ENCODE assay signal across 8 cellular contexts in the genomic region with DNA sequence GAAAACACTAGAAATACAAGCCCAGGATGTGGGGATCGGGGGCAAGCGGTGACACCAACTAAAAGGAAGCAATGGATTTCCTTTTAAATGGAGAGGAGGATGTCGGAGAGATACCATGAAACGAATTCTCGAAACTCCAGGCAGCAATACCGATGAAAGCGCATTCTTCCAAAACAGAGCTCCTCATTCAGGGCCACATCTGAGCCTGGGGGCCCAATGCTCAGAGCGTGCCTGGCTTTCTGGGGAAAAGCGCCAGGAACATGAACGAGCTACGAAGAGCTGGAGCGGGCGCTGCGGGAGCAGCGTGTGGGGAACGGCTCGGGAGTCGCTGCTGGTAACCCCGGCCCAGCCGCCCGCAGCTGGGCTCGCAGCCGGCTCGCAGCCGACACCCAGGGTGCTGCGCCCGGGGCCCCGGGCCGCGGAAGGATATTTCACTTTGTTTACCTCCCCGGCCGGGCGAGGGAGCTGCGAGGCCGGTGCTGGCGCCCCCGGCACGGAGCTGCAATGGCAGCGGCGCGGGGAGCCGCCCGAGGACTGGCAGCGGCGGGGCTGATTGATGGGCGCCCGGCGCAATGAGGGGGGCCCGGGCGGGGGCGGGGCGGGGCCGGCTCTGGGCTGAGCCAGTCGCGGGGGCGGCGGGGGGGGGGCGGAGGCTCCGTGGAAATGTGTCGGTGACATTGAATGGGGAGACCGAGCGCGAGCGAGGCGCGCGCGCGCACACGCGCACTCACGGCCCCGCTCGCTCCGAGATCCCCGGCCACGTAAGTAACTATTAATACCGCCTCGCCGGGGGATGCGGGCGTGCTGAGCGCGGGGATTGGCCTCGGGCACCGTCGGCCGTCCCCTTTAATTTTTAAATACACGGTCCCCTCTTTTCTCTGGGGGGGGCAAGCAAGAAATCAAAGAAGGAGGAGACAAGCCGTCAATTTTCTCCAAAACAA. TPM values are rescaled to one million over a fixed set of nuclear protein-coding genes. Genes with fewer than 3 reads are reported as not detected.
A peak's percentile ranks its signal among the peaks of the same experiment; 100 is the strongest.
DNase-seq lines count a peak whose midpoint lies in the region; ATAC-seq and TF ChIP-seq lines count a peak whose summit lies in the region.

TSS of gene TRIB2 (plus strand) at position 687 of the 941 bp plus-strand sequence. CDS start 1,372 bp downstream, outside the sequence.

- H3K9me3 ChIP-seq in CD8-positive, alpha-beta T cell (ENCODE audit: low read length): no peaks in the 10 kb centered on the region
- no peaks in the 10 kb centered on the region for H3K9me3 ChIP-seq in PC-9 (ENCODE audit: insufficient read depth, low read depth)

- no peaks in the 10 kb centered on the region for H3K27me3 Mint-ChIP-seq in CD8-positive, alpha-beta T cell (ENCODE audit: low read depth)

- TF ChIP-seq CTCF in CD8-positive, alpha-beta T cell (IDR thresholded peaks at IDR 0.05): peak; percentile 38
- TF ChIP-seq CTCF in PC-9 (conservative IDR thresholded peaks at IDR 0.05) (peak; percentile 8; the same call in 1 of the 2 replicates), epithelial cell of proximal tubule (conservative IDR thresholded peaks at IDR 0.05; ENCODE audit: low read depth, low read length) (no peak)

- peak within 1 kb of the TSS; percentile 79 for H2AFZ ChIP-seq in PC-9

- peak within 1 kb of the TSS; percentile 82 for H3K4me3 ChIP-seq in CD8-positive, alpha-beta T cell (ENCODE audit: low read depth, low read length)
- peak within 1 kb of the TSS; percentile 96 for H3K4me3 ChIP-seq in PC-9
- H3K4me3 ChIP-seq in epithelial cell of proximal tubule (ENCODE audit: low read depth, low read length): peak within 1 kb of the TSS; percentile 59

- no peaks in the 10 kb centered on the region for H3K9me3 Mint-ChIP-seq in CD8-positive, alpha-beta T cell

- POLR2A ChIA-PET in CD8-positive, alpha-beta T cell (lab: Charles Lee): interaction anchor here (0.6 to 4.2 kb wide), 36 partner anchors 11 to 887 kb away, joined by 3 to 65 read pairs (median 4); no protein-coding TSS in a partner anchor
- POLR2A ChIA-PET in PC-9 (lab: Charles Lee; ENCODE audit: unreplicated experiment): interaction anchor here (0.6 to 0.7 kb wide), 4 partner anchors 290 to 538 kb away, joined by 4 to 7 read pairs (median 5); no protein-coding TSS in a partner anchor

- H3K36me3 Mint-ChIP-seq in CD8-positive, alpha-beta T cell: peaks cover 23% of the 10 kb centered on the region

- H3K27ac ChIP-seq in CD8-positive, alpha-beta T cell (ENCODE audit: low read depth, low read length): peak within 1 kb of the TSS; percentile 72
- peak within 1 kb of the TSS; percentile 94 for H3K27ac ChIP-seq in PC-9

- H3K79me2 ChIP-seq in PC-9 (ENCODE audit: low read depth): peaks cover 56% of the 10 kb centered on the region

- H3K4me3 Mint-ChIP-seq in CD8-positive, alpha-beta T cell: peak within 1 kb of the TSS; percentile 97

- peak within 1 kb of the TSS; percentile 93 for H3K27ac Mint-ChIP-seq in CD8-positive, alpha-beta T cell

- intact Hi-C loops in CD8-positive, alpha-beta T cell (cut with DNase I, micrococcal nuclease): loop anchor here (1.0 to 10.0 kb wide), 26 partner anchors 12 to 1904 kb away; partner anchors contain the start of genes LPIN1 (in 2 of the 2), E2F6 (in 1 of the 2) and PDIA6 (in 1 of the 2)
- intact Hi-C loops in PC-9 (cut with micrococcal nuclease; ENCODE audit: unreplicated experiment): loop anchor here (1.0 to 10.0 kb wide), 12 partner anchors 161 to 1022 kb away; no protein-coding TSS in a partner anchor

- peaks cover 16% of the 10 kb centered on the region for H4K20me1 ChIP-seq in PC-9 (ENCODE audit: insufficient read depth)

- H3K27me3 ChIP-seq in CD8-positive, alpha-beta T cell (ENCODE audit: insufficient read depth, low read length): no peaks in the 10 kb centered on the region
- no peaks in the 10 kb centered on the region for H3K27me3 ChIP-seq in PC-9 (ENCODE audit: insufficient read depth, low read depth)

- DNase-seq in CD8-positive, alpha-beta T cell: peak; percentile 86 to 95 (median 91)
- DNase-seq in HuH-7 (ENCODE audit: low spot score): peak; percentile 64
- peak; percentile 66 to 77 for DNase-seq in PC-9
- DNase-seq in activated T-cell treated with anti-CD3 and anti-CD28 coated beads, Interleukin-2, amount 50 U/mL, for 1 hour: peak; percentile 92
- DNase-seq in epithelial cell of proximal tubule (ENCODE audit: low read depth): no peak
- DNase-seq in mucosa of gallbladder (ENCODE audit: low spot score): peak; percentile 91
- DNase-seq in stimulated activated CD8-positive, alpha-beta memory T cell treated with anti-CD3 and anti-CD28 coated beads, Interleukin-4, amount 100 ng/mL, for 24 hours (ENCODE audit: low read depth): peak; percentile 83

- ATAC-seq in CD8-positive, alpha-beta T cell: peak; percentile 79
- ATAC-seq in GM21381 (IDR thresholded peaks at IDR 0.05; ENCODE audit: unreplicated experiment): peak; percentile 67

- H3K4me2 ChIP-seq in PC-9: peak within 1 kb of the TSS; percentile 93

- peaks cover 46% of the 10 kb centered on the region for H3F3A ChIP-seq in PC-9 (ENCODE audit: insufficient read depth, low read depth)

- H3K36me3 ChIP-seq in CD8-positive, alpha-beta T cell (ENCODE audit: insufficient read depth, low read length): no peaks in the 10 kb centered on the region
- H3K36me3 ChIP-seq in PC-9 (ENCODE audit: low read depth): peaks cover 11% of the 10 kb centered on the region

- TSS peak; percentile 61 for BruUV-seq in PC-9 (replicated peaks; lab: Mats Ljungman, UMichigan)

- H3K4me1 Mint-ChIP-seq in CD8-positive, alpha-beta T cell (ENCODE audit: low read depth): peaks cover 46% of the 10 kb centered on the region

- peaks cover 35% of the 10 kb centered on the region for H3K4me1 ChIP-seq in CD8-positive, alpha-beta T cell (ENCODE audit: insufficient read depth, low read length)
- H3K4me1 ChIP-seq in PC-9 (replicated peaks; ENCODE audit: insufficient read depth): peaks cover 35% of the 10 kb centered on the region

- CTCF ChIA-PET in CD8-positive, alpha-beta T cell (lab: Charles Lee): interaction anchor here (0.5 to 4.9 kb wide), 64 partner anchors 7 to 1023 kb away, joined by 3 to 40 read pairs (median 4); no protein-coding TSS in a partner anchor
- CTCF ChIA-PET in PC-9 (lab: Charles Lee): interaction anchor here (0.6 to 3.5 kb wide), 7 partner anchors 41 to 887 kb away, joined by 3 to 19 read pairs (median 4); no protein-coding TSS in a partner anchor

- H3K9me2 ChIP-seq in PC-9 (ENCODE audit: insufficient read depth): no peaks in the 10 kb centered on the region

RNA-seq across cellular contexts. Expression of gene TRIB2, which starts in this region (rescaled TPM):
- total RNA-seq in CD8-positive, alpha-beta T cell: 10 to 100 TPM; 46.6 to 54.4 TPM
- total RNA-seq in PC-9 (2021) (18.9 and 20.2 TPM in 2 replicates), epithelial cell of proximal tubule (11.1 and 14.2 TPM in 2 replicates), mucosa of gallbladder (29.1 TPM)
